ENCODE assay signal across 1 cellular context in genomic region chr20:45963059-45964011, GRCh38.
A peak's percentile ranks its signal among the peaks of the same experiment; 100 is the strongest.
TF ChIP-seq lines count a peak whose summit lies in the region.

No MANE protein-coding gene starts in this region.

TF ChIP-seq in HepG2, 621 proteins besides CTCF, POLR2A, EP300 and RAD21 (continued from another document):
- peak; percentile 48; the same call in 1 of the 2 replicates for TF ChIP-seq ARID4A (CRISPR knock-in tag; IDR thresholded peaks at IDR 0.05; ENCODE audit: borderline replicate concordance)
- TF ChIP-seq ZSCAN29 (CRISPR knock-in tag; conservative IDR thresholded peaks at IDR 0.05) = 0 out of 2 replicates have a peak, but pooled peaks have one; percentile 58
- TF ChIP-seq ZNF34 (CRISPR knock-in tag; IDR thresholded peaks at IDR 0.05; ENCODE audit: borderline replicate concordance) = 0 out of 2 replicates have a peak, but pooled peaks have one; percentile 78
- TF ChIP-seq ZFX (CRISPR knock-in tag; IDR thresholded peaks at IDR 0.05; ENCODE audit: low read depth) = peak; percentile 54
- peak; percentile 16; the same call in 1 of the 2 replicates for TF ChIP-seq NFKB2 (CRISPR knock-in tag; IDR thresholded peaks at IDR 0.05; ENCODE audit: borderline replicate concordance)
- TF ChIP-seq DRAP1 (CRISPR knock-in tag; IDR thresholded peaks at IDR 0.05) = 0 out of 2 replicates have a peak, but pooled peaks have one; percentile 25
- TF ChIP-seq ZBTB4 (CRISPR knock-in tag; IDR thresholded peaks at IDR 0.05; ENCODE audit: borderline replicate concordance) = no peak
- TF ChIP-seq GTF3A (CRISPR knock-in tag; conservative IDR thresholded peaks at IDR 0.05) = 0 out of 2 replicates have a peak, but pooled peaks have one; percentile 43
- TF ChIP-seq DNMT1 (CRISPR knock-in tag; IDR thresholded peaks at IDR 0.05) = no peak
- TF ChIP-seq PHF8 (CRISPR knock-in tag; IDR thresholded peaks at IDR 0.05) = 0 out of 2 replicates have a peak, but pooled peaks have one; percentile 24
- TF ChIP-seq ZNF740 (CRISPR knock-in tag; IDR thresholded peaks at IDR 0.05) = no peak
- TF ChIP-seq YEATS2 (CRISPR knock-in tag; IDR thresholded peaks at IDR 0.05; ENCODE audit: borderline replicate concordance) = peak; percentile 30; the same call in 1 of the 2 replicates
- 0 out of 2 replicates have a peak, but pooled peaks have one; percentile 10 for TF ChIP-seq FOSL2 (CRISPR knock-in tag; IDR thresholded peaks at IDR 0.05)
- peak; percentile 50; the same call in 1 of the 2 replicates for TF ChIP-seq EED (CRISPR knock-in tag; IDR thresholded peaks at IDR 0.05)
- peak; percentile 15; the same call in 1 of the 2 replicates for TF ChIP-seq FOXK1 (CRISPR knock-in tag; IDR thresholded peaks at IDR 0.05; ENCODE audit: borderline replicate concordance, low read depth)
- TF ChIP-seq STAG1 (CRISPR knock-in tag; IDR thresholded peaks at IDR 0.05) = peak; percentile 97
- TF ChIP-seq THAP11 (CRISPR knock-in tag; IDR thresholded peaks at IDR 0.05) = 0 out of 2 replicates have a peak, but pooled peaks have one; percentile 26
- TF ChIP-seq ZNF501 (CRISPR knock-in tag; IDR thresholded peaks at IDR 0.05) = peak; percentile 42; the same call in 1 of the 2 replicates
- TF ChIP-seq NR3C1 (CRISPR knock-in tag; IDR thresholded peaks at IDR 0.05) = no peak
